ENCODE assay signal across 20 cellular contexts in the genomic region with DNA sequence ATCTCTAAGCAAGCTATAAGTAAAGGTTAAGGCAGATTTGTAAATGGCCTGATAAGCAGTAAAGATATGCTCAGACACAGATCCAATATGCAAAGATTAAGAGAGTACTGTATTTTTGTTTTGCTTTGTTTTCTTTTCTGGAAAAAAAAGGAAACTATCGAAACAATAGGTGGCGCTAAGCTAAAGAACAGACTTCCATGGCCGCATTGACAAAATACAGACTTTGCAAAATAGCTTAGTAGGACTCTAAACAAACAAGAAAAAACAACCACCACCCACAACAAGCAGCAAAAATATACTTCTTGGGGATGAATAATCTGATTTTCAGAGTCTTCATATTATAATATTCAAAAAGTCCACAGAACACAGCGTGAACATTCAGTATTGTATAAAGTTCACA.
DNase-seq lines count a peak whose midpoint lies in the region; ATAC-seq, FAIRE-seq and TF ChIP-seq lines count a peak whose summit lies in the region.
"Had no signal": no experiment of that assay in that cellular context is flagged by ENCODE, and none has a peak within 500 bp of the region (broad histone marks: within the 10 kb centered on the region; RNA-seq: fewer than 3 reads in every experiment).

No MANE protein-coding gene starts in this region.

- no peak for DNase-seq in AG04450 (ENCODE audit: low read depth, low spot score)
- no peak for DNase-seq in kidney epithelial cell (ENCODE audit: low read depth)
- DNase-seq in H54 (ENCODE audit: insufficient read length, low spot score), result no peak
- DNase-seq in NCI-H510A treated with DMSO at 0.1 percent for 48 hours (lab: John Stamatoyannopoulos, UW), result no peak
- no peak for DNase-seq in stomach
- DNase-seq: activated CD8-positive, alpha-beta memory T cell treated with anti-CD3 and anti-CD28 coated beads, Interleukin-2, amount 10 ng/mL, durations not matched to agents 7 days and 5 days; activated effector memory CD4-positive, alpha-beta T cell treated with anti-CD3 and anti-CD28 coated beads, Interleukin-2, amount 50 U/mL, for 16 hours; AML-193; amniotic stem cell; gastrocnemius medialis; NCI-H1694 treated with DMSO at 0.1 percent for 48 hours; nucleus accumbens; stimulated activated naive CD8-positive, alpha-beta T cell treated with anti-CD3 and anti-CD28 coated beads, Interleukin-15, amount 100 ng/mL, for 72 hours; uterus had no signal

- H3K9me3 ChIP-seq in AG04450 (ENCODE audit: control insufficient read depth, insufficient read depth, low read length), result no peaks in the 10 kb centered on the region
- no peaks in the 10 kb centered on the region for H3K9me3 ChIP-seq in stomach
- H3K9me3 ChIP-seq: gastrocnemius medialis, uterus had no signal

- ATAC-seq in HG03025 (IDR thresholded peaks at IDR 0.05; ENCODE audit: low FRiP score, unreplicated experiment), result no peak
- ATAC-seq: activated CD8-positive, alpha-beta memory T cell treated with anti-CD3 and anti-CD28 coated beads, Interleukin-2, amount 10 ng/mL, durations not matched to agents 7 days and 5 days; gastrocnemius medialis; left lobe of liver; sciatic nerve; stimulated activated naive CD8-positive, alpha-beta T cell treated with anti-CD3 and anti-CD28 coated beads, Interleukin-15, amount 100 ng/mL, for 72 hours had no signal

- no peak for FAIRE-seq in H54 (lab: Jason Lieb, UNC)
- FAIRE-seq: endometrium had no signal

- TF ChIP-seq EP300 in Ishikawa (IDR thresholded peaks at IDR 0.05; ENCODE audit: borderline replicate concordance) (no peak), stomach (IDR thresholded peaks at IDR 0.05) (no peak)

- 0 out of 2 replicates have a peak, but pooled peaks have one; percentile 8 for TF ChIP-seq RAD21 in Ishikawa (IDR thresholded peaks at IDR 0.05; ENCODE audit: low read depth)

- no peaks in the 10 kb centered on the region for H3K27me3 ChIP-seq in AG04450 (ENCODE audit: control insufficient read depth, insufficient read depth, low read length)
- H3K27me3 ChIP-seq in kidney epithelial cell (ENCODE audit: control insufficient read depth, insufficient read depth, low read length), result no peaks in the 10 kb centered on the region
- no peaks in the 10 kb centered on the region for H3K27me3 ChIP-seq in stomach
- H3K27me3 ChIP-seq: gastrocnemius medialis, uterus had no signal

- CTCF ChIA-PET in AG04450 (lab: Charles Lee), result interaction anchor here (0.9 kb wide), 1 partner anchor 13 kb away, joined by 3 read pairs; no protein-coding TSS in a partner anchor

- intact Hi-C loops in stomach (cut with DNase I; ENCODE audit: low total_unique reads), result no loop called here

- TF ChIP-seq CTCF in AG04450 (IDR thresholded peaks at IDR 0.05; ENCODE audit: low read depth, low read length) (0 out of 2 replicates have a peak, but pooled peaks have one; percentile 5), VCaP (conservative IDR thresholded peaks at IDR 0.05) (peak; percentile 72), kidney epithelial cell (IDR thresholded peaks at IDR 0.05; ENCODE audit: insufficient read depth, low read length, poor library complexity, severe bottlenecking) (peak; percentile 27), stomach (IDR thresholded peaks at IDR 0.05) (no peak)

- no peaks in the 10 kb centered on the region for H3K36me3 ChIP-seq in kidney epithelial cell (ENCODE audit: control insufficient read depth, insufficient read depth, low read length)
- no peaks in the 10 kb centered on the region for H3K36me3 ChIP-seq in stomach
- H3K36me3 ChIP-seq: gastrocnemius medialis, uterus had no signal

- H3K27ac ChIP-seq in AG04450 (ENCODE audit: low read depth, low read length) (no peak overlapping the region), VCaP (no peak overlapping the region), stomach (no peak overlapping the region)
- H3K27ac ChIP-seq: gastrocnemius medialis, uterus had no signal

- 70 to 79% (median 71%) methylated on average over 4 of the region's 4 CpGs for WGBS in stomach, 5 donors

- TF ChIP-seq POLR2A in H54 (IDR thresholded peaks at IDR 0.05; ENCODE audit: low read depth, low read length) (no peak), stomach (IDR thresholded peaks at IDR 0.05) (no peak)

- no peak overlapping the region for H3K4me3 ChIP-seq in AG04450 (ENCODE audit: low read depth, low read length)
- no peak overlapping the region for H3K4me3 ChIP-seq in kidney epithelial cell (ENCODE audit: low read depth, low read length)
- H3K4me3 ChIP-seq in stomach, result no peak overlapping the region
- H3K4me3 ChIP-seq: gastrocnemius medialis, uterus had no signal

- POLR2A ChIA-PET in AG04450 (lab: Yijun Ruan, JAX), result no interaction called here

- H3K4me1 ChIP-seq in stomach, result no peaks in the 10 kb centered on the region
- H3K4me1 ChIP-seq: gastrocnemius medialis, uterus had no signal

TF ChIP-seq in Ishikawa, 13 proteins besides CTCF, POLR2A, EP300 and RAD21:
- TF ChIP-seq, protein P1, sequence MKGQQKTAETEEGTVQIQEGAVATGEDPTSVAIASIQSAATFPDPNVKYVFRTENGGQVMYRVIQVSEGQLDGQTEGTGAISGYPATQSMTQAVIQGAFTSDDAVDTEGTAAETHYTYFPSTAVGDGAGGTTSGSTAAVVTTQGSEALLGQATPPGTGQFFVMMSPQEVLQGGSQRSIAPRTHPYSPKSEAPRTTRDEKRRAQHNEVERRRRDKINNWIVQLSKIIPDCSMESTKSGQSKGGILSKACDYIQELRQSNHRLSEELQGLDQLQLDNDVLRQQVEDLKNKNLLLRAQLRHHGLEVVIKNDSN (IDR thresholded peaks at IDR 0.05), result no peak
- TF ChIP-seq YY1 (IDR thresholded peaks at IDR 0.05; ENCODE audit: low read depth) (no peak), NFIC (IDR thresholded peaks at IDR 0.05) (no peak)

Comparison
In these comparisons a context has a peak if more than half of its experiments do, and no peak if none do; other contexts are left out.
1. CTCF ChIP-seq: peak in AG04450 (single experiment), VCaP (single experiment) and kidney epithelial cell (single experiment); none in stomach (0 of 7).